ENCODE assay signal across 13 cellular contexts in genomic region chr5:111781200-111781599, GRCh38. TPM values are rescaled to one million over a fixed set of nuclear protein-coding genes. Genes with fewer than 3 reads are reported as not detected.
A peak's percentile ranks its signal among the peaks of the same experiment; 100 is the strongest.
DNase-seq lines count a peak whose midpoint lies in the region; ATAC-seq and TF ChIP-seq lines count a peak whose summit lies in the region.
"Had no signal": no experiment of that assay in that cellular context is flagged by ENCODE, and none has a peak within 500 bp of the region (broad histone marks: within the 10 kb centered on the region; RNA-seq: fewer than 3 reads in every experiment).

No MANE protein-coding gene starts in this region.

- ATAC-seq in body of pancreas (no peak), upper lobe of left lung (ENCODE audit: low FRiP score in 2 of 2) (peak; percentile 49 to 61)
- ATAC-seq: A549, foreskin keratinocyte had no signal

- intact Hi-C loops in body of pancreas (cut with DNase I): no loop called here

- H3K4me3 ChIP-seq in body of pancreas (no peak overlapping the region), upper lobe of left lung (no peak overlapping the region)
- H3K4me3 ChIP-seq: A549 had no signal

- no peak for TF ChIP-seq POLR2A in body of pancreas (IDR thresholded peaks at IDR 0.05)
- TF ChIP-seq POLR2A in upper lobe of left lung (IDR thresholded peaks at IDR 0.05): no peak

- DNase-seq in NCI-H2029 treated with DMSO at 0.1 percent for 48 hours (lab: John Stamatoyannopoulos, UW) (peak; percentile 1), NCI-H2029 (lab: John Stamatoyannopoulos, UW) (no peak), body of pancreas (peak in 3 of 4 donors; percentile 19 to 65 (median 27)), kidney tubule cell (ENCODE audit: low spot score) (peak; percentile 30), upper lobe of left lung (peak in 1 of 2 donors; percentile 67), NCI-H82 treated with DMSO at 0.1 percent for 48 hours (lab: John Stamatoyannopoulos, UW; ENCODE audit: unreplicated experiment) (no peak), HuH-7 (ENCODE audit: low spot score) (no peak), DMS153 (lab: John Stamatoyannopoulos, UW) (no peak)
- DNase-seq: activated CD4-positive, CD25-positive, alpha-beta regulatory T cell treated with anti-CD3 and anti-CD28 coated beads, Interleukin-2, amount 50 U/mL, for 72 hours; activated effector memory CD4-positive, alpha-beta T cell treated with Interleukin-2 at 50 U/mL for 16 hours; foreskin keratinocyte; NCI-H1930 had no signal

- no peaks in the 10 kb centered on the region for H3K9me3 ChIP-seq in body of pancreas
- H3K9me3 ChIP-seq in upper lobe of left lung: no peaks in the 10 kb centered on the region
- H3K9me3 ChIP-seq: A549 had no signal

- no peaks in the 10 kb centered on the region for H3K36me3 ChIP-seq in body of pancreas (replicated peaks in 1 of 2; ENCODE audit: insufficient read depth in 1 of 2, low read depth in 2 of 2)
- no peaks in the 10 kb centered on the region for H3K36me3 ChIP-seq in upper lobe of left lung

- TF ChIP-seq CTCF in body of pancreas (IDR thresholded peaks at IDR 0.05) (no peak), upper lobe of left lung (IDR thresholded peaks at IDR 0.05) (no peak)

- H3K4me1 ChIP-seq in body of pancreas (no peaks in the 10 kb centered on the region), upper lobe of left lung (peaks cover 0 to 8% (median 2%) of the 10 kb centered on the region in 4 donors)

- 72 to 76% methylated on average over 6 of the region's 6 CpGs for WGBS in body of pancreas, 2 donors
- 58 to 59% methylated on average over 6 of the region's 6 CpGs for WGBS in upper lobe of left lung, 2 donors

- TF ChIP-seq EP300 in upper lobe of left lung (IDR thresholded peaks at IDR 0.05): no peak

- H3K27ac ChIP-seq in body of pancreas: no peak overlapping the region
- no peak overlapping the region for H3K27ac ChIP-seq in upper lobe of left lung
- H3K27ac ChIP-seq: A549, foreskin keratinocyte had no signal

- H3K27me3 ChIP-seq in body of pancreas (no peaks in the 10 kb centered on the region), upper lobe of left lung (no peaks in the 10 kb centered on the region)
- H3K27me3 ChIP-seq: foreskin keratinocyte had no signal

RNA-seq across cellular contexts. Expression of gene NREP, which starts 24.2 kb away (rescaled TPM):
- 1 to 10 TPM; 4.4 to 5.3 TPM for total RNA-seq in body of pancreas
- total RNA-seq in upper lobe of left lung: 10 to 100 TPM in 4 of 6 donors, 1 to 10 TPM in 2; 5.0 to 17.9 (median 12.5) TPM

Comparison
In these comparisons a context has a peak if more than half of its experiments do, and no peak if none do; other contexts are left out.
1. DNase-seq: peak in NCI-H2029 treated with DMSO at 0.1 percent for 48 hours (single experiment), body of pancreas (3 of 4) and kidney tubule cell (single experiment); none in NCI-H2029 (single experiment), NCI-H82 treated with DMSO at 0.1 percent for 48 hours (single experiment), HuH-7 (single experiment) and DMS153 (single experiment).